17 cellular contexts compared by ENCODE assay signal in genomic region chr1:172699695-172700094, GRCh38. TPM values are rescaled to one million over a fixed set of nuclear protein-coding genes. Genes with fewer than 3 reads are reported as not detected.
A peak's percentile ranks its signal among the peaks of the same experiment; 100 is the strongest.
DNase-seq lines count a peak whose midpoint lies in the region; ATAC-seq and TF ChIP-seq lines count a peak whose summit lies in the region.
"Had no signal": no experiment of that assay in that cellular context is flagged by ENCODE, and none has a peak within 500 bp of the region (broad histone marks: within the 10 kb centered on the region; RNA-seq: fewer than 3 reads in every experiment).

No MANE protein-coding gene starts in this region.

- H3K27ac Mint-ChIP-seq in activated CD4-positive, alpha-beta T cell treated with anti-CD3 and anti-CD28 coated beads, Interleukin-2, amount 10 ng/mL, durations not matched to agents 7 days and 5 days, result peak overlapping the region; percentile 93

- H3K4me3 ChIP-seq in cardiac muscle cell (no peak overlapping the region), upper lobe of right lung (no peak overlapping the region)
- H3K4me3 ChIP-seq: esophagus muscularis mucosa, prostate gland, stomach had no signal

- intact Hi-C loops in upper lobe of right lung (cut with DNase I), result no loop called here

- peaks cover 4% of the 10 kb centered on the region for H3K4me1 ChIP-seq in cardiac muscle cell (ENCODE audit: low read depth)
- no peaks in the 10 kb centered on the region for H3K4me1 ChIP-seq in upper lobe of right lung
- H3K4me1 ChIP-seq: prostate gland, stomach had no signal

- no peak for ATAC-seq in upper lobe of right lung
- ATAC-seq: HCT116 had no signal

- no peak for TF ChIP-seq CTCF in cardiac muscle cell (IDR thresholded peaks at IDR 0.05; ENCODE audit: low read depth, low read length)
- no peak for TF ChIP-seq CTCF in upper lobe of right lung (IDR thresholded peaks at IDR 0.05)

- H3K36me3 ChIP-seq in cardiac muscle cell (no peaks in the 10 kb centered on the region), upper lobe of right lung (no peaks in the 10 kb centered on the region)
- H3K36me3 ChIP-seq: esophagus muscularis mucosa, prostate gland, stomach had no signal

- H3K27me3 Mint-ChIP-seq in activated CD4-positive, alpha-beta T cell treated with anti-CD3 and anti-CD28 coated beads, Interleukin-2, amount 10 ng/mL, durations not matched to agents 7 days and 5 days, result peaks cover 4% of the 10 kb centered on the region

- H3K4me1 Mint-ChIP-seq in activated CD4-positive, alpha-beta T cell treated with anti-CD3 and anti-CD28 coated beads, Interleukin-2, amount 10 ng/mL, durations not matched to agents 7 days and 5 days, result peaks cover 51% of the 10 kb centered on the region

- POLR2A ChIA-PET in activated CD4-positive, alpha-beta T cell treated with anti-CD3 and anti-CD28 coated beads, Interleukin-2, amount 10 ng/mL, durations not matched to agents 7 days and 5 days (lab: Charles Lee), result no interaction called here

- CTCF ChIA-PET in activated CD4-positive, alpha-beta T cell treated with anti-CD3 and anti-CD28 coated beads, Interleukin-2, amount 10 ng/mL, durations not matched to agents 7 days and 5 days (lab: Charles Lee), result interaction anchor here (0.7 to 2.2 kb wide), 5 partner anchors 9 to 188 kb away, joined by 3 to 7 read pairs (median 3); no protein-coding TSS in a partner anchor

- peak overlapping the region; percentile 61 for H3K4me3 Mint-ChIP-seq in activated CD4-positive, alpha-beta T cell treated with anti-CD3 and anti-CD28 coated beads, Interleukin-2, amount 10 ng/mL, durations not matched to agents 7 days and 5 days

- H3K27ac ChIP-seq in cardiac muscle cell (peak overlapping the region; percentile 67), upper lobe of right lung (peak overlapping the region; percentile 39)
- H3K27ac ChIP-seq: esophagus muscularis mucosa, prostate gland, VCaP had no signal

- DNase-seq in stimulated activated CD4-positive, alpha-beta T cell treated with anti-CD3 and anti-CD28 coated beads, Interleukin-15, amount 100 ng/mL, for 24 hours, result peak; percentile 48
- DNase-seq in stimulated activated CD4-positive, alpha-beta T cell treated with anti-CD3 and anti-CD28 coated beads, Interleukin-2, amount 100 ng/mL, for 48 hours, result no peak
- DNase-seq in activated CD4-positive, alpha-beta T cell treated with anti-CD3 and anti-CD28 coated beads, Interleukin-2, amount 10 ng/mL, durations not matched to agents 7 days and 5 days, result no peak
- DNase-seq in cardiac muscle cell (ENCODE audit: low read depth in 1 of 2, low spot score in 1 of 2) (peak in 1 of 2 donors; percentile 60), upper lobe of right lung (no peak), NCI-H1417 (lab: John Stamatoyannopoulos, UW) (no peak), NCI-H2029 treated with DMSO at 0.1 percent for 48 hours (lab: John Stamatoyannopoulos, UW) (no peak), NCI-H128 (lab: John Stamatoyannopoulos, UW; ENCODE audit: unreplicated experiment) (no peak)
- DNase-seq: NCI-H1417 treated with DMSO at 0.1 percent for 48 hours, NCI-H526 treated with DMSO at 0.1 percent for 48 hours, stomach had no signal

- H3K36me3 Mint-ChIP-seq in activated CD4-positive, alpha-beta T cell treated with anti-CD3 and anti-CD28 coated beads, Interleukin-2, amount 10 ng/mL, durations not matched to agents 7 days and 5 days (ENCODE audit: low read depth), result no peaks in the 10 kb centered on the region

- H3K27me3 ChIP-seq in cardiac muscle cell (no peaks in the 10 kb centered on the region), upper lobe of right lung (no peaks in the 10 kb centered on the region)
- H3K27me3 ChIP-seq: esophagus muscularis mucosa, stomach had no signal

- H3K9me3 Mint-ChIP-seq in activated CD4-positive, alpha-beta T cell treated with anti-CD3 and anti-CD28 coated beads, Interleukin-2, amount 10 ng/mL, durations not matched to agents 7 days and 5 days, result peaks cover 4% of the 10 kb centered on the region

- H3K9me3 ChIP-seq in cardiac muscle cell (ENCODE audit: low read depth) (no peaks in the 10 kb centered on the region), upper lobe of right lung (no peaks in the 10 kb centered on the region)
- H3K9me3 ChIP-seq: esophagus muscularis mucosa, prostate gland, stomach had no signal

RNA-seq across cellular contexts. Expression of gene FASLG, which starts 40.8 kb away (rescaled TPM):
- 1 to 10 TPM; 1.4 to 1.6 TPM for total RNA-seq in activated CD4-positive, alpha-beta T cell treated with anti-CD3 and anti-CD28 coated beads, Interleukin-2, amount 10 ng/mL, durations not matched to agents 7 days and 5 days
- total RNA-seq in cardiac muscle cell (not detected in 2 replicates), upper lobe of right lung (1.3 TPM)
- polyA plus RNA-seq in cardiac muscle cell, result not detected in 2 replicates
- total RNA-seq: cerebellum, prostate gland, stomach had no signal
- polyA plus RNA-seq: BJ had no signal
